ENCODE assay signal across 8 cellular contexts in genomic region chr19:11091343-11092153, GRCh38. TPM values are rescaled to one million over a fixed set of nuclear protein-coding genes. Genes with fewer than 3 reads are reported as not detected.
DNase-seq lines count a peak whose midpoint lies in the region; ATAC-seq and TF ChIP-seq lines count a peak whose summit lies in the region.

No MANE protein-coding gene starts in this region.

- DNase-seq in A673 (ENCODE audit: low spot score) (peak; percentile 74), HL-60 (ENCODE audit: low read depth in 1 of 2, low spot score in 1 of 2) (peak; percentile 68 to 78), T-helper 22 cell (ENCODE audit: low read depth) (peak; percentile 72), brain pericyte (ENCODE audit: low read depth, low spot score) (peak; percentile 37), inferior parietal cortex (ENCODE audit: extremely low spot score) (peak; percentile 57), spleen (no peak), GM20000 (ENCODE audit: low spot score) (no peak)

- no peak for TF ChIP-seq POLR2A in spleen (IDR thresholded peaks at IDR 0.05)

- H3K9me3 ChIP-seq in A673 (ENCODE audit: low read depth, low read length, poor library complexity, severe bottlenecking), result no peaks in the 10 kb centered on the region
- peaks cover 0 to 9% (median 0%) of the 10 kb centered on the region in 8 donors for H3K9me3 ChIP-seq in spleen

- peaks cover 55% of the 10 kb centered on the region for H3K36me3 ChIP-seq in A673 (ENCODE audit: insufficient read depth, low read length, poor library complexity, severe bottlenecking)
- peaks cover 0 to 15% (median 0%) of the 10 kb centered on the region in 6 donors for H3K36me3 ChIP-seq in spleen

- BruUV-seq in A673 (replicated peaks; lab: Mats Ljungman, UMichigan), result TSS peak; percentile 42

- no peak for TF ChIP-seq CTCF in A673 (conservative IDR thresholded peaks at IDR 0.05; ENCODE audit: low read depth, low read length)
- no peak for TF ChIP-seq CTCF in HL-60 (IDR thresholded peaks at IDR 0.05; ENCODE audit: insufficient read depth, low read length)
- no peak for TF ChIP-seq CTCF in spleen (IDR thresholded peaks at IDR 0.05 in 8 of 11, conservative IDR thresholded peaks at IDR 0.05 in 3 of 11)
- no peak for TF ChIP-seq CTCF in GM20000 (IDR thresholded peaks at IDR 0.05; ENCODE audit: extremely low read depth, missing control alignments)

- H3K4me3 ChIP-seq in A673 (ENCODE audit: low read depth, low read length, poor library complexity, severe bottlenecking) (peak overlapping the region; percentile 90), HL-60 (replicated peaks; ENCODE audit: insufficient read depth, low read length) (peak overlapping the region; percentile 72), spleen (peak overlapping the region; percentile 36 to 81 (median 64))

- ATAC-seq in GM19351 (IDR thresholded peaks at IDR 0.05; ENCODE audit: unreplicated experiment), result no peak

- H3K27me3 ChIP-seq in A673 (replicated peaks; ENCODE audit: insufficient read depth, low read depth, low read length, poor library complexity), result no peaks in the 10 kb centered on the region
- no peaks in the 10 kb centered on the region for H3K27me3 ChIP-seq in HL-60 (ENCODE audit: insufficient read depth, poor library complexity, severe bottlenecking)
- H3K27me3 ChIP-seq in spleen (replicated peaks in 1 of 7), result peaks cover 0 to 42% (median 5%) of the 10 kb centered on the region in 7 donors

- CTCF ChIA-PET in A673 (lab: Charles Lee), result no interaction called here

- WGBS in spleen, 5 donors, result 27 to 47% (median 29%) methylated on average over 15 of the region's 15 CpGs

- H3K4me1 ChIP-seq in A673 (ENCODE audit: insufficient read depth, low read length, poor library complexity, severe bottlenecking) (peaks cover 48% of the 10 kb centered on the region), spleen (peaks cover 48 to 94% (median 81%) of the 10 kb centered on the region in 6 donors)

- POLR2A ChIA-PET in A673 (lab: Charles Lee; ENCODE audit: low non-redundant PET), result no interaction called here

- intact Hi-C loops in A673 (cut with micrococcal nuclease; ENCODE audit: unreplicated experiment) (loop anchor here (10.0 kb wide), 1 partner anchor 147 kb away; no protein-coding TSS in a partner anchor), spleen (cut with DNase I; ENCODE audit: low total_unique reads) (no loop called here)

- H3K27ac ChIP-seq in A673 (ENCODE audit: low read depth, low read length, poor library complexity, severe bottlenecking) (peak overlapping the region; percentile 100), HL-60 (replicated peaks) (peak overlapping the region; percentile 90), spleen (peak overlapping the region; percentile 85 to 99 (median 95))

RNA-seq across cellular contexts. Expression of gene LDLR, which starts 2.3 kb away (rescaled TPM):
- total RNA-seq in A673 (2021) (162 and 175 TPM in 2 replicates), spleen (100 to 1,000 TPM in 1 of 7 donors, 10 to 100 TPM in 6; 17.9 to 117 (median 49.0) TPM)
- 10 to 100 TPM in 1 of 3 donors, 1 to 10 TPM in 2; 7.0 to 15.7 (median 7.8) TPM for polyA plus RNA-seq in spleen

Comparison
In these comparisons a context has a peak if more than half of its experiments do, and no peak if none do; other contexts are left out.
1. DNase-seq: peak in A673 (single experiment), HL-60 (2 of 2), T-helper 22 cell (single experiment), brain pericyte (single experiment) and inferior parietal cortex (single experiment); none in spleen (single experiment) and GM20000 (single experiment).
2. Peak in every context shown above with its lines, with median percentiles within 50 percentile points of each other: H3K27ac ChIP-seq and H3K4me3 ChIP-seq.